8 cellular contexts compared by ENCODE assay signal in the genomic region with DNA sequence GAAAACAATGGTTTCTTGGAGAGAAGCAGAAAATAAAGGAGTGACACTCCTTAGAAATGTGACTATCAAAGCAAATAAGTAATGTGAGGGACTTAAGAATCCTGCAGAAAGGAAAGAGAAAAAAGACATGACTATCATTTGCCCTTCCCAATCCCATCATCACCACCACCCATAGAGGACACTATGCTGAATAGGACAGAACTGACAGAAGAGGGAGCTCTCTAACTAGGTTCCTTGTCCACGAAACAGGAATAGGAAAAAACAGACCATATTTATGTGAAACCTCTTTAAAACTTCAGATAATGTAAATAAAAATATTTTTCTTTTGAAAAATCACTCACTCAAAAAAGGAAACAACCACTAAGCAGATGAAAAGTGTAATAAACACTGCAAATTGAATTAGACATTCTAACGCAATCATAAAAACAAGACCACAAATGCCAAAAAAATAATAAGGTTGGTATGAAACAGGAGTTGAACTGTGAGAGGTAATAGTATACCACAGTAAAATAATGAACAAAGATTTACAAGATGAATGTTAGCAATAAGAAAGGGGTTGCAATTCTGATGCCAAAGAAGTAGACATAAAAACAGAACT. TPM values are rescaled to one million over a fixed set of nuclear protein-coding genes. Genes with fewer than 3 reads are reported as not detected.
DNase-seq lines count a peak whose midpoint lies in the region; ATAC-seq, FAIRE-seq and TF ChIP-seq lines count a peak whose summit lies in the region.

No MANE protein-coding gene starts in this region.

- TF ChIP-seq CTCF in AG04450 (IDR thresholded peaks at IDR 0.05; ENCODE audit: low read depth, low read length) (peak; percentile 89), GM13976 (IDR thresholded peaks at IDR 0.05; ENCODE audit: borderline replicate concordance, control extremely low read depth, extremely low read depth, insufficient read depth, missing control alignments) (peak; percentile 58), GM12878 (IDR thresholded peaks at IDR 0.05 in 2 of 3, conservative IDR thresholded peaks at IDR 0.05 in 1 of 3; ENCODE audit: control insufficient read depth in 2 of 3, extremely low read depth in 1 of 3, insufficient read depth in 1 of 3, low read depth in 3 of 3, low read length in 3 of 3) (peak; percentile 58 to 75 (median 63); a peak in 5 of 6 replicates)

- TF ChIP-seq RAD21 in GM12878 (IDR thresholded peaks at IDR 0.05; ENCODE audit: insufficient read depth, low read depth, low read length), result peak; percentile 94

- in situ Hi-C loops in GM13976 (cut with MboI; ENCODE audit: low sequenced_read_pairs, unreplicated experiment) (no loop called here), GM12878 (cut with MboI) (loop anchor here (10.0 kb wide), 1 partner anchor 1527 kb away; no protein-coding TSS in a partner anchor)

- H3K4me1 ChIP-seq in GM12878 (ENCODE audit: control insufficient read depth, insufficient read depth, low read length), result no peaks in the 10 kb centered on the region

- H3K79me2 ChIP-seq in GM12878 (ENCODE audit: control insufficient read depth, insufficient read depth, low read length), result no peaks in the 10 kb centered on the region

- RAD21 ChIA-PET in GM12878 (lab: Charles Lee; ENCODE audit: unreplicated experiment), result interaction anchor here (0.5 to 3.4 kb wide), 10 partner anchors 9 to 229 kb away, joined by 3 to 28 read pairs (median 4); no protein-coding TSS in a partner anchor

- intact Hi-C loops in GM12878 (cut with micrococcal nuclease; ENCODE audit: unreplicated experiment), result loop anchor here (1.0 to 10.0 kb wide), 4 partner anchors 97 to 419 kb away; a partner anchor contains a TSS

- SMC1A ChIA-PET in GM12878 (lab: Charles Lee; ENCODE audit: uncharacterized antibody, unreplicated experiment), result interaction anchor here (1.0 to 2.9 kb wide), 8 partner anchors 34 to 363 kb away, joined by 3 to 21 read pairs (median 8); no protein-coding TSS in a partner anchor

- BruUV-seq in GM12878 (replicated peaks; lab: Mats Ljungman, UMichigan), result no TSS peak

- H3K27ac ChIP-seq in AG04450 (ENCODE audit: low read depth, low read length) (no peak overlapping the region), GM12878 (ENCODE audit: control insufficient read depth, insufficient read depth) (no peak overlapping the region)

- peak; percentile 80 for FAIRE-seq in GM12878 (lab: Jason Lieb, UNC)

- H3K4me3 ChIP-seq in AG04450 (ENCODE audit: low read depth, low read length) (no peak overlapping the region), GM12878 (no peak overlapping the region)

- CTCF ChIA-PET in AG04450 (lab: Charles Lee) (interaction anchor here (0.6 to 3.6 kb wide), 7 partner anchors 9 to 583 kb away, joined by 3 to 55 read pairs (median 4); no protein-coding TSS in a partner anchor), GM12878 (lab: Yijun Ruan, JAX) (interaction anchor here (0.7 to 7.0 kb wide), 13 partner anchors 9 to 418 kb away, joined by 3 to 57 read pairs (median 3); no protein-coding TSS in a partner anchor)

- no peaks in the 10 kb centered on the region for H3K36me3 ChIP-seq in GM12878 (ENCODE audit: control insufficient read depth in 2 of 2, insufficient read depth in 2 of 2, low read length in 1 of 2)

- no peaks in the 10 kb centered on the region for H3K9me3 ChIP-seq in AG04450 (ENCODE audit: control insufficient read depth, insufficient read depth, low read length)
- H3K9me3 ChIP-seq in GM12878 (replicated peaks; ENCODE audit: control insufficient read depth, insufficient read depth, low read length), result no peaks in the 10 kb centered on the region

- H3K4me2 ChIP-seq in GM12878 (ENCODE audit: control insufficient read depth, insufficient read depth), result no peak overlapping the region

- H3K9ac ChIP-seq in GM12878 (ENCODE audit: control insufficient read depth, insufficient read depth, low read length), result no peak overlapping the region

- peak; percentile 84 for ATAC-seq in GM12878
- ATAC-seq in HG03571 (IDR thresholded peaks at IDR 0.05; ENCODE audit: unreplicated experiment), result no peak
- ATAC-seq in HG02981 (IDR thresholded peaks at IDR 0.05; ENCODE audit: unreplicated experiment), result no peak

- no peak overlapping the region for H2AFZ ChIP-seq in GM12878 (ENCODE audit: control insufficient read depth, low read depth, low read length)

- DNase-seq in AG04450 (ENCODE audit: low read depth, low spot score) (peak; percentile 16), GM13976 (ENCODE audit: low spot score) (peak; percentile 54), NCI-H226 (peak; percentile 17), GM12878 (ENCODE audit: low read depth, low spot score) (no peak), iPS-NIHi7 (ENCODE audit: extremely low spot score) (peak; percentile 59), superior temporal gyrus (ENCODE audit: extremely low spot score) (peak; percentile 87)

- TF ChIP-seq EP300 in GM12878 (IDR thresholded peaks at IDR 0.05; ENCODE audit: borderline replicate concordance in 1 of 2, control insufficient read depth in 1 of 2, low read depth in 2 of 2, low read length in 2 of 2), result no peak

- no peaks in the 10 kb centered on the region for H4K20me1 ChIP-seq in GM12878 (ENCODE audit: control insufficient read depth, insufficient read depth)

- POLR2A ChIA-PET in AG04450 (lab: Yijun Ruan, JAX), result no interaction called here
- POLR2A ChIA-PET in GM12878 (lab: Charles Lee), result no interaction called here

- H3K27me3 ChIP-seq in AG04450 (ENCODE audit: control insufficient read depth, insufficient read depth, low read length) (no peaks in the 10 kb centered on the region), GM12878 (replicated peaks in 1 of 2; ENCODE audit: control insufficient read depth in 2 of 2, insufficient read depth in 2 of 2, low read length in 1 of 2) (no peaks in the 10 kb centered on the region; a peak in 1 of 4 replicates)

- WGBS in GM12878 (ENCODE audit: insufficient coverage, insufficient replicate concordance, low lambda C conversion rate, missing lambda C conversion rate), result 26% methylated on average over 2 of the region's 2 CpGs

- TF ChIP-seq POLR2A in GM12878 (IDR thresholded peaks at IDR 0.05; ENCODE audit: low read depth, low read length), result no peak

TF ChIP-seq in GM12878, 131 proteins besides CTCF, POLR2A, EP300 and RAD21:
- TF ChIP-seq CHD4 (IDR thresholded peaks at IDR 0.05) (no peak), SMC3 (IDR thresholded peaks at IDR 0.05; ENCODE audit: borderline replicate concordance, low read length) (peak; percentile 92)

RNA-seq across cellular contexts. Expression of a gene that starts 24.1 kb away (rescaled TPM):
- polyA plus RNA-seq in AG04450 (2011; rRNA removed), result 0.11 and 0.33 TPM in 2 replicates
- polyA minus RNA-seq in AG04450 (2011; rRNA and poly(A)+ RNA removed), result 0.14 and 0.26 TPM in 2 replicates
- total RNA-seq in GM12878 (2013; cell fraction: nucleolus; rRNA removed), result 0.20 and 0.48 TPM in 2 replicates
- total RNA-seq in GM12878 (2014; rRNA removed), result under 0.01 TPM in 2 replicates
- 0.05 TPM in 1 of 2 replicates, not detected in the other for total RNA-seq in GM12878 (2014; rRNA removed; fragmentation: Illumina TruSeq; extraction: Trizol)
- total RNA-seq in GM12878 (2021), result 0.21 TPM in 1 of 2 replicates, not detected in the other
- polyA plus RNA-seq in GM12878 (2011; ENCODE audit: low read depth), result 0.47 TPM
- polyA plus RNA-seq in GM12878 (2011; rRNA removed), result 0.39 and 0.50 TPM in 2 replicates
- polyA plus RNA-seq in GM12878 (2011; cell fraction: cytosol; rRNA removed), result 0.13 and 0.19 TPM in 2 replicates
- 0.09 and 0.10 TPM in 2 replicates for polyA plus RNA-seq in GM12878 (2011; cell fraction: nucleus; rRNA removed)
- 0.62 and 0.93 TPM in 2 replicates for polyA plus RNA-seq in GM12878 (2012)
- 0.03 and 0.63 TPM in 2 replicates for polyA plus RNA-seq in GM12878 (2014; fragmentation: Illumina TruSeq; extraction: Trizol)
- polyA plus RNA-seq in GM12878 (2014; fragmentation: Nextera tagmentation; extraction: Ambion mirVana), result under 1 TPM; 0.11 to 0.15 TPM
- not detected in 2 replicates for polyA plus RNA-seq in GM12878 (2014; rRNA removed)
- under 1 TPM in 1 of 2 experiments, not detected in 1; 0.19 TPM for polyA plus RNA-seq in GM12878 (2016; fragmentation: Nextera tagmentation; extraction: Ambion mirVana)
- 0.05 and 0.95 TPM in 2 replicates for polyA minus RNA-seq in GM12878 (2011; rRNA and poly(A)+ RNA removed)
- polyA minus RNA-seq in GM12878 (2011; cell fraction: cytosol; rRNA and poly(A)+ RNA removed), result not detected in 2 replicates
- 0.19 and 0.24 TPM in 2 replicates for polyA minus RNA-seq in GM12878 (2011; cell fraction: nucleus; rRNA and poly(A)+ RNA removed)

RNA-seq across cellular contexts. Expression of a gene that starts 58.1 kb away (rescaled TPM):
- not detected in 2 replicates for polyA plus RNA-seq in AG04450 (2011; rRNA removed)
- not detected in 2 replicates for polyA minus RNA-seq in AG04450 (2011; rRNA and poly(A)+ RNA removed)
- not detected in 2 replicates for total RNA-seq in GM12878 (2013; cell fraction: nucleolus; rRNA removed)
- total RNA-seq in GM12878 (2014; rRNA removed), result 0.96 and 1.6 TPM in 2 replicates
- 1.0 and 2.4 TPM in 2 replicates for total RNA-seq in GM12878 (2014; rRNA removed; fragmentation: Illumina TruSeq; extraction: Trizol)
- 0.64 and 1.2 TPM in 2 replicates for total RNA-seq in GM12878 (2021)
- not detected for polyA plus RNA-seq in GM12878 (2011; ENCODE audit: low read depth)
- polyA plus RNA-seq in GM12878 (2011; rRNA removed), result 0.24 and 0.31 TPM in 2 replicates
- polyA plus RNA-seq in GM12878 (2011; cell fraction: cytosol; rRNA removed), result 0.04 and 0.15 TPM in 2 replicates
- polyA plus RNA-seq in GM12878 (2011; cell fraction: nucleus; rRNA removed), result 0.28 and 0.33 TPM in 2 replicates
- polyA plus RNA-seq in GM12878 (2012), result 0.08 and 0.16 TPM in 2 replicates
- polyA plus RNA-seq in GM12878 (2014; fragmentation: Illumina TruSeq; extraction: Trizol), result 1.9 and 2.8 TPM in 2 replicates
- polyA plus RNA-seq in GM12878 (2014; fragmentation: Nextera tagmentation; extraction: Ambion mirVana), result 1 to 10 TPM in 1 of 2 experiments, under 1 TPM in 1; 0.88 to 1.5 TPM
- polyA plus RNA-seq in GM12878 (2014; rRNA removed), result 0.61 and 2.0 TPM in 2 replicates
- polyA plus RNA-seq in GM12878 (2016; fragmentation: Nextera tagmentation; extraction: Ambion mirVana), result under 1 TPM; 0.27 to 0.28 TPM
- polyA minus RNA-seq in GM12878 (2011; rRNA and poly(A)+ RNA removed), result 0.26 TPM in 1 of 2 replicates, not detected in the other
- polyA minus RNA-seq in GM12878 (2011; cell fraction: cytosol; rRNA and poly(A)+ RNA removed), result 1.8 TPM in 1 of 2 replicates, not detected in the other
- not detected in 2 replicates for polyA minus RNA-seq in GM12878 (2011; cell fraction: nucleus; rRNA and poly(A)+ RNA removed)
